In genomic region chr22:27885977-27886842, GRCh38 we compare ENCODE assay signal across 8 cellular contexts. TPM values are rescaled to one million over a fixed set of nuclear protein-coding genes. Genes with fewer than 3 reads are reported as not detected.
DNase-seq lines count a peak whose midpoint lies in the region; ATAC-seq, FAIRE-seq and TF ChIP-seq lines count a peak whose summit lies in the region.

No MANE protein-coding gene starts in this region.

- no peak overlapping the region for H3K27ac ChIP-seq in HL-60 (replicated peaks)
- no peak overlapping the region for H3K27ac ChIP-seq in endodermal cell (ENCODE audit: low read depth, low read length)
- H3K27ac ChIP-seq in thoracic aorta, result peak overlapping the region; percentile 35 to 45

- H3K27me3 ChIP-seq in HL-60 (ENCODE audit: insufficient read depth, poor library complexity, severe bottlenecking) (no peaks in the 10 kb centered on the region), endodermal cell (ENCODE audit: control insufficient read depth, insufficient read depth, low read length, poor library complexity, severe bottlenecking) (no peaks in the 10 kb centered on the region), thoracic aorta (replicated peaks; ENCODE audit: insufficient read depth) (no peaks in the 10 kb centered on the region)

- H3K4me3 ChIP-seq in HL-60 (replicated peaks; ENCODE audit: insufficient read depth, low read length), result no peak overlapping the region
- no peak overlapping the region for H3K4me3 ChIP-seq in endodermal cell (ENCODE audit: low read length)
- H3K4me3 ChIP-seq in mucosa of descending colon, result no peak overlapping the region
- no peak overlapping the region for H3K4me3 ChIP-seq in thoracic aorta

- H3K4me1 Mint-ChIP-seq in endodermal cell, result peaks cover 36% of the 10 kb centered on the region

- peaks cover 67% of the 10 kb centered on the region for H3K36me3 ChIP-seq in endodermal cell (ENCODE audit: control insufficient read depth, insufficient read depth, low read length)
- no peaks in the 10 kb centered on the region for H3K36me3 ChIP-seq in mucosa of descending colon (ENCODE audit: low read depth)
- peaks cover 9% of the 10 kb centered on the region for H3K36me3 ChIP-seq in thoracic aorta

- FAIRE-seq in D721Med (lab: Jason Lieb, UNC), result no peak

- no peaks in the 10 kb centered on the region for H3K9me3 ChIP-seq in endodermal cell (ENCODE audit: control insufficient read depth, low read length)
- H3K9me3 ChIP-seq in mucosa of descending colon, result no peaks in the 10 kb centered on the region
- H3K9me3 ChIP-seq in thoracic aorta, result no peaks in the 10 kb centered on the region

- 88% methylated on average over 1 to 3 of the region's 3 CpGs for WGBS in endodermal cell (ENCODE audit: insufficient coverage in 1 of 2, insufficient read length in 1 of 2), 2 experiments

- intact Hi-C loops in mucosa of descending colon (cut with DNase I, micrococcal nuclease), result loop anchor here in 1 of 2 donors (5.0 kb wide), 1 partner anchor 121 kb away; no protein-coding TSS in a partner anchor

- no peak overlapping the region for H3K4me3 Mint-ChIP-seq in endodermal cell

- no peak for DNase-seq in D721Med (ENCODE audit: insufficient read length, low spot score)
- DNase-seq in HL-60 (ENCODE audit: low read depth in 1 of 2, low spot score in 1 of 2), result peak in 1 of 2 experiments; percentile 34
- peak; percentile 22 for DNase-seq in T1000 (lab: John Stamatoyannopoulos, UW)
- peak; percentile 65 for DNase-seq in endodermal cell
- peak in 1 of 3 donors; percentile 62 for DNase-seq in mucosa of descending colon
- no peak for DNase-seq in thoracic aorta (ENCODE audit: low spot score)
- DNase-seq in NCI-H510A treated with DMSO at 0.1 percent for 48 hours (lab: John Stamatoyannopoulos, UW), result no peak

- no peak overlapping the region for H3K9ac ChIP-seq in endodermal cell (ENCODE audit: extremely low read depth, low read length, poor library complexity, severe bottlenecking)

- H3K4me1 ChIP-seq in endodermal cell (ENCODE audit: control insufficient read depth, insufficient read depth, low read length) (peaks cover 15% of the 10 kb centered on the region), mucosa of descending colon (ENCODE audit: low read depth) (no peaks in the 10 kb centered on the region), thoracic aorta (ENCODE audit: control insufficient read depth in 1 of 2, low read depth in 2 of 2) (peaks cover 11 to 43% of the 10 kb centered on the region in 2 donors)

- peak overlapping the region; percentile 78 for H3K27ac Mint-ChIP-seq in endodermal cell

- peak; percentile 66 for TF ChIP-seq CTCF in D721Med (IDR thresholded peaks at IDR 0.05; ENCODE audit: insufficient read depth, missing control alignments)
- TF ChIP-seq CTCF in HL-60 (IDR thresholded peaks at IDR 0.05; ENCODE audit: insufficient read depth, low read length), result peak; percentile 30
- TF ChIP-seq CTCF in endodermal cell (conservative IDR thresholded peaks at IDR 0.05), result peak; percentile 90
- TF ChIP-seq CTCF in mucosa of descending colon (IDR thresholded peaks at IDR 0.05), result peak; percentile 83
- TF ChIP-seq CTCF in thoracic aorta (IDR thresholded peaks at IDR 0.05), result peak; percentile 91

- no peaks in the 10 kb centered on the region for H3K27me3 Mint-ChIP-seq in endodermal cell (ENCODE audit: insufficient read depth)

- peak; percentile 69 for ATAC-seq in mucosa of descending colon
- peak; percentile 61 for ATAC-seq in thoracic aorta (ENCODE audit: insufficient number of reproducible peaks, low FRiP score, low read depth)
- no peak for ATAC-seq in HG03439 (IDR thresholded peaks at IDR 0.05; ENCODE audit: unreplicated experiment)

- peaks cover 40% of the 10 kb centered on the region for H3K36me3 Mint-ChIP-seq in endodermal cell (ENCODE audit: low read depth)

- no peaks in the 10 kb centered on the region for H3K9me3 Mint-ChIP-seq in endodermal cell

RNA-seq across cellular contexts. Expression of gene PITPNB, which starts 32.8 kb away (rescaled TPM):
- total RNA-seq in endodermal cell, result 10 to 100 TPM; 59.6 to 68.2 TPM
- polyA plus RNA-seq in endodermal cell (2013, experiment 1 of 2), result 50.0 TPM
- polyA plus RNA-seq in endodermal cell (2013, experiment 2 of 2), result 49.5 TPM
- total RNA-seq in mucosa of descending colon, result 100 to 1,000 TPM in 1 of 3 donors, 10 to 100 TPM in 2; 42.5 to 130 (median 47.4) TPM
- 100 to 1,000 TPM in 1 of 2 donors, 10 to 100 TPM in 1; 42.2 to 111 TPM for total RNA-seq in thoracic aorta

Comparison
In these comparisons a context has a peak if more than half of its experiments do, and no peak if none do; other contexts are left out.
1. DNase-seq: peak in T1000 (single experiment) and endodermal cell (single experiment); none in D721Med (single experiment), thoracic aorta (single experiment) and NCI-H510A treated with DMSO at 0.1 percent for 48 hours (single experiment).
2. CTCF ChIP-seq: peak in every context shown above with its lines; median percentile 91 in thoracic aorta; 90 in endodermal cell; 83 in mucosa of descending colon; 66 in D721Med; 30 in HL-60.
3. H3K27ac ChIP-seq: peak in thoracic aorta (2 of 2); none in HL-60 (single experiment) and endodermal cell (single experiment).